In the genomic region with DNA sequence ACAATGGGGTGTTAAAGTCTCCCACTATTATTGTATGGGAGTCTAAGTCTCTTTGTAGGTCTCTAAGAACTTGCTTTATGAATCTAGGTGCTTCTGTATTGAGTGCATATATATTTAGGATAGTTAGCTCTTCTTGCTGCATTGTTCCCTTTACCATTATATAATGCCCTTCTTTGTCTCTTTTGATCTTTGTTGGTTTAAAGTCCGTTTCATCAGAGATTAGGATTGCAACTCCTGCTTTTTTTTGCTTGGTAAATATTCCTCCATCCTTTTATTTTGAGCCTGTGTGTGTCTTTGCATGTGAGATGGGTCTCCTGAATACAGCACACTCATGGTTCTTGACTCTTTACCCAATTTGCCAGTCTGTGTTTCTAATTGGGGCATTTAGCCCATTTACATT, we compare ENCODE assay signal across 1 cellular context.
TF ChIP-seq lines count a peak whose summit lies in the region.
"Not testable (repeated sequence)": the region's sequence is repeated elsewhere in the genome, so short reads cannot be mapped to it uniquely, and the experiment has no call there.

No MANE protein-coding gene starts in this region.

TF ChIP-seq in HepG2, 621 proteins besides CTCF, POLR2A, EP300 and RAD21 (continued from another document):
- TF ChIP-seq, protein P1, sequence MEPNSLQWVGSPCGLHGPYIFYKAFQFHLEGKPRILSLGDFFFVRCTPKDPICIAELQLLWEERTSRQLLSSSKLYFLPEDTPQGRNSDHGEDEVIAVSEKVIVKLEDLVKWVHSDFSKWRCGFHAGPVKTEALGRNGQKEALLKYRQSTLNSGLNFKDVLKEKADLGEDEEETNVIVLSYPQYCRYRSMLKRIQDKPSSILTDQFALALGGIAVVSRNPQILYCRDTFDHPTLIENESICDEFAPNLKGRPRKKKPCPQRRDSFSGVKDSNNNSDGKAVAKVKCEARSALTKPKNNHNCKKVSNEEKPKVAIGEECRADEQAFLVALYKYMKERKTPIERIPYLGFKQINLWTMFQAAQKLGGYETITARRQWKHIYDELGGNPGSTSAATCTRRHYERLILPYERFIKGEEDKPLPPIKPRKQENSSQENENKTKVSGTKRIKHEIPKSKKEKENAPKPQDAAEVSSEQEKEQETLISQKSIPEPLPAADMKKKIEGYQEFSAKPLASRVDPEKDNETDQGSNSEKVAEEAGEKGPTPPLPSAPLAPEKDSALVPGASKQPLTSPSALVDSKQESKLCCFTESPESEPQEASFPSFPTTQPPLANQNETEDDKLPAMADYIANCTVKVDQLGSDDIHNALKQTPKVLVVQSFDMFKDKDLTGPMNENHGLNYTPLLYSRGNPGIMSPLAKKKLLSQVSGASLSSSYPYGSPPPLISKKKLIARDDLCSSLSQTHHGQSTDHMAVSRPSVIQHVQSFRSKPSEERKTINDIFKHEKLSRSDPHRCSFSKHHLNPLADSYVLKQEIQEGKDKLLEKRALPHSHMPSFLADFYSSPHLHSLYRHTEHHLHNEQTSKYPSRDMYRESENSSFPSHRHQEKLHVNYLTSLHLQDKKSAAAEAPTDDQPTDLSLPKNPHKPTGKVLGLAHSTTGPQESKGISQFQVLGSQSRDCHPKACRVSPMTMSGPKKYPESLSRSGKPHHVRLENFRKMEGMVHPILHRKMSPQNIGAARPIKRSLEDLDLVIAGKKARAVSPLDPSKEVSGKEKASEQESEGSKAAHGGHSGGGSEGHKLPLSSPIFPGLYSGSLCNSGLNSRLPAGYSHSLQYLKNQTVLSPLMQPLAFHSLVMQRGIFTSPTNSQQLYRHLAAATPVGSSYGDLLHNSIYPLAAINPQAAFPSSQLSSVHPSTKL (CRISPR knock-in tag; IDR thresholded peaks at IDR 0.05): peak; percentile 68
- TF ChIP-seq FOXA1, SOX13, SOX6 (IDR thresholded peaks at IDR 0.05): not testable (repeated sequence)
- peak; percentile 12; the same call in 1 of the 2 replicates for TF ChIP-seq FOXA1 (CRISPR knock-in tag; IDR thresholded peaks at IDR 0.05)
- peak; percentile 56 for TF ChIP-seq TCF7 (IDR thresholded peaks at IDR 0.05; ENCODE audit: low read depth)
- TF ChIP-seq RARA (CRISPR knock-in tag; IDR thresholded peaks at IDR 0.05): 0 out of 2 replicates have a peak, but pooled peaks have one; percentile 20
- TF ChIP-seq SOX13 (CRISPR knock-in tag; conservative IDR thresholded peaks at IDR 0.05 in 1 of 2, IDR thresholded peaks at IDR 0.05 in 1 of 2): peak in 1 of 2 experiments; percentile 93; a peak in 2 of 4 replicates
- TF ChIP-seq SOX5 (CRISPR knock-in tag; IDR thresholded peaks at IDR 0.05; ENCODE audit: borderline replicate concordance): peak; percentile 91
- peak; percentile 17; the same call in 1 of the 2 replicates for TF ChIP-seq HMG20A (CRISPR knock-in tag; IDR thresholded peaks at IDR 0.05; ENCODE audit: borderline replicate concordance)
- peak; percentile 72; the same call in 1 of the 2 replicates for TF ChIP-seq SOX6 (CRISPR knock-in tag; IDR thresholded peaks at IDR 0.05)
- peak; percentile 37; the same call in 1 of the 2 replicates for TF ChIP-seq CEBPG (CRISPR knock-in tag; IDR thresholded peaks at IDR 0.05)
- TF ChIP-seq ELF3 (CRISPR knock-in tag; IDR thresholded peaks at IDR 0.05): 0 out of 2 replicates have a peak, but pooled peaks have one; percentile 16
- TF ChIP-seq NCOA2 (CRISPR knock-in tag; IDR thresholded peaks at IDR 0.05): 0 out of 2 replicates have a peak, but pooled peaks have one; percentile 8
- peak; percentile 38 for TF ChIP-seq HNF4A (CRISPR knock-in tag; IDR thresholded peaks at IDR 0.05)
